Comparison of ENCODE assay signal across 1 cellular context in the genomic region with DNA sequence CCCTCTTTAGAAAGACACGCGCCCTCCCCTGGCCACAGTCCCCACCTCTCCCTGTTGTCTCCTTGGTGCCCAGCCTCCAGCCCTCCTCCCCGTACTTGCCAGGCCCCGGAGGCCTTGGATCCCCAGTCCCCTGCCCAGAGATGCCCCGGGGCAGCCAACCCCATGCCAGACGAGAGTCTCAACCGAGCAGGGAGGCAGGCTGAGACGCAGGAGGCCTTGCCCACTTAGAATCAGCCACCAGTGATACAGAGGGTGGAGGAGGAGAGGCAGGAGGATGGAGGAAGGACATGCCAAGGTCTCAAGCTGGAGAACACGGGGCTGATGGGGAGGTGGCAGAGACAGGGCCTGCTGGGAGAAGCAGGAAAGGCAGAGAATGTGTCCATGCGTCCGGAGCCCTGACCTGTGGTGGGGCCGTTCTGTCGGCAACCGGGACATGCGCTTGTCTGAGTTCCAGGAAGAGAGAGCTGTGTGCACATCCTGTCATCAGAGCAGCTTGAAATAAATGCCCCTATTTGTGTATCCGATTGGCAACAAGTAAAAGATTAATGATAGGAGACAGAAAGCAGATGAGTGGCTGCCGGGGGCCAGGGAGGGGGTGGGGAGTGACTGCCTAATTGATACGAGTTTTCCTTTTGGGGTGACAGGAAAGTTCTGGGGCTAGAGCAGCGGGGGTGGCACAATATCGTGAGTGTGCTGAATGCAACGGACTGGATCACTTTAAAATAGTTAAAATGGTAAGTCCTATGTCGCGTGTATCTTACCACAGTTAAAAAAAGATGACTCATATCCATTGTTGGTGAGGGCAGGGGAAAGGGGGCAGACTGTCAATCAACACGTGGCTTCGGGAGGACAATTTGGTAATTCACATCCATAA.
TF ChIP-seq lines count a peak whose summit lies in the region.

No MANE protein-coding gene starts in this region.

TF ChIP-seq in liver, 16 proteins besides CTCF, POLR2A, EP300 and RAD21 (continued from another document):
- TF ChIP-seq, protein P1, sequence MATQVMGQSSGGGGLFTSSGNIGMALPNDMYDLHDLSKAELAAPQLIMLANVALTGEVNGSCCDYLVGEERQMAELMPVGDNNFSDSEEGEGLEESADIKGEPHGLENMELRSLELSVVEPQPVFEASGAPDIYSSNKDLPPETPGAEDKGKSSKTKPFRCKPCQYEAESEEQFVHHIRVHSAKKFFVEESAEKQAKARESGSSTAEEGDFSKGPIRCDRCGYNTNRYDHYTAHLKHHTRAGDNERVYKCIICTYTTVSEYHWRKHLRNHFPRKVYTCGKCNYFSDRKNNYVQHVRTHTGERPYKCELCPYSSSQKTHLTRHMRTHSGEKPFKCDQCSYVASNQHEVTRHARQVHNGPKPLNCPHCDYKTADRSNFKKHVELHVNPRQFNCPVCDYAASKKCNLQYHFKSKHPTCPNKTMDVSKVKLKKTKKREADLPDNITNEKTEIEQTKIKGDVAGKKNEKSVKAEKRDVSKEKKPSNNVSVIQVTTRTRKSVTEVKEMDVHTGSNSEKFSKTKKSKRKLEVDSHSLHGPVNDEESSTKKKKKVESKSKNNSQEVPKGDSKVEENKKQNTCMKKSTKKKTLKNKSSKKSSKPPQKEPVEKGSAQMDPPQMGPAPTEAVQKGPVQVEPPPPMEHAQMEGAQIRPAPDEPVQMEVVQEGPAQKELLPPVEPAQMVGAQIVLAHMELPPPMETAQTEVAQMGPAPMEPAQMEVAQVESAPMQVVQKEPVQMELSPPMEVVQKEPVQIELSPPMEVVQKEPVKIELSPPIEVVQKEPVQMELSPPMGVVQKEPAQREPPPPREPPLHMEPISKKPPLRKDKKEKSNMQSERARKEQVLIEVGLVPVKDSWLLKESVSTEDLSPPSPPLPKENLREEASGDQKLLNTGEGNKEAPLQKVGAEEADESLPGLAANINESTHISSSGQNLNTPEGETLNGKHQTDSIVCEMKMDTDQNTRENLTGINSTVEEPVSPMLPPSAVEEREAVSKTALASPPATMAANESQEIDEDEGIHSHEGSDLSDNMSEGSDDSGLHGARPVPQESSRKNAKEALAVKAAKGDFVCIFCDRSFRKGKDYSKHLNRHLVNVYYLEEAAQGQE (IDR thresholded peaks at IDR 0.05): no peak
- TF ChIP-seq FOXA2 (IDR thresholded peaks at IDR 0.05) (no peak), FOXA1 (IDR thresholded peaks at IDR 0.05) (no peak), SP1 (IDR thresholded peaks at IDR 0.05) (peak; percentile 41), TAF1 (conservative IDR thresholded peaks at IDR 0.05) (no peak), GABPA (IDR thresholded peaks at IDR 0.05 in 1 of 2, conservative IDR thresholded peaks at IDR 0.05 in 1 of 2) (no peak), JUND (IDR thresholded peaks at IDR 0.05) (no peak), RXRA (IDR thresholded peaks at IDR 0.05) (peak; percentile 5 to 17), NR2F2 (IDR thresholded peaks at IDR 0.05) (peak; percentile 79)
- TF ChIP-seq, protein P2, sequence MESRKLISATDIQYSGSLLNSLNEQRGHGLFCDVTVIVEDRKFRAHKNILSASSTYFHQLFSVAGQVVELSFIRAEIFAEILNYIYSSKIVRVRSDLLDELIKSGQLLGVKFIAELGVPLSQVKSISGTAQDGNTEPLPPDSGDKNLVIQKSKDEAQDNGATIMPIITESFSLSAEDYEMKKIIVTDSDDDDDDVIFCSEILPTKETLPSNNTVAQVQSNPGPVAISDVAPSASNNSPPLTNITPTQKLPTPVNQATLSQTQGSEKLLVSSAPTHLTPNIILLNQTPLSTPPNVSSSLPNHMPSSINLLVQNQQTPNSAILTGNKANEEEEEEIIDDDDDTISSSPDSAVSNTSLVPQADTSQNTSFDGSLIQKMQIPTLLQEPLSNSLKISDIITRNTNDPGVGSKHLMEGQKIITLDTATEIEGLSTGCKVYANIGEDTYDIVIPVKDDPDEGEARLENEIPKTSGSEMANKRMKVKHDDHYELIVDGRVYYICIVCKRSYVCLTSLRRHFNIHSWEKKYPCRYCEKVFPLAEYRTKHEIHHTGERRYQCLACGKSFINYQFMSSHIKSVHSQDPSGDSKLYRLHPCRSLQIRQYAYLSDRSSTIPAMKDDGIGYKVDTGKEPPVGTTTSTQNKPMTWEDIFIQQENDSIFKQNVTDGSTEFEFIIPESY (IDR thresholded peaks at IDR 0.05): no peak
